In genomic region chr17:64378890-64379354, GRCh38 we compare ENCODE assay signal across 14 cellular contexts. TPM values are rescaled to one million over a fixed set of nuclear protein-coding genes. Genes with fewer than 3 reads are reported as not detected.
DNase-seq lines count a peak whose midpoint lies in the region; ATAC-seq and TF ChIP-seq lines count a peak whose summit lies in the region.
"Had no signal": no experiment of that assay in that cellular context is flagged by ENCODE, and none has a peak within 500 bp of the region (broad histone marks: within the 10 kb centered on the region; RNA-seq: fewer than 3 reads in every experiment).

No MANE protein-coding gene starts in this region.

- no peak for TF ChIP-seq CTCF in activated CD8-positive, alpha-beta T cell treated with anti-CD3 and anti-CD28 coated beads for 36 hours (IDR thresholded peaks at IDR 0.05)

- H3K27ac Mint-ChIP-seq in activated CD8-positive, alpha-beta T cell treated with anti-CD3 and anti-CD28 coated beads for 36 hours: peak overlapping the region; percentile 60
- H3K27ac Mint-ChIP-seq in activated CD8-positive, alpha-beta T cell treated with anti-CD3 and anti-CD28 coated beads, Interleukin-2, amount 10 ng/mL, durations not matched to agents 7 days and 5 days: no peak overlapping the region

- POLR2A ChIA-PET in activated CD8-positive, alpha-beta T cell treated with anti-CD3 and anti-CD28 coated beads for 36 hours (lab: Charles Lee): interaction anchor here (1.1 to 1.5 kb wide), 2 partner anchors 10 to 24 kb away, joined by 3 to 7 read pairs; no protein-coding TSS in a partner anchor
- POLR2A ChIA-PET in activated CD8-positive, alpha-beta T cell treated with anti-CD3 and anti-CD28 coated beads, Interleukin-2, amount 10 ng/mL, durations not matched to agents 7 days and 5 days (lab: Charles Lee): interaction anchor here (0.6 to 1.6 kb wide), 4 partner anchors 9 to 24 kb away, joined by 3 to 7 read pairs (median 3); no protein-coding TSS in a partner anchor

- ATAC-seq in activated CD8-positive, alpha-beta T cell treated with anti-CD3 and anti-CD28 coated beads for 36 hours: no peak
- no peak for ATAC-seq in activated CD8-positive, alpha-beta T cell treated with anti-CD3 and anti-CD28 coated beads, Interleukin-2, amount 10 ng/mL, durations not matched to agents 7 days and 5 days
- ATAC-seq in GM21528 (IDR thresholded peaks at IDR 0.05; ENCODE audit: low FRiP score, unreplicated experiment) (no peak), HG02840 (IDR thresholded peaks at IDR 0.05; ENCODE audit: low FRiP score, unreplicated experiment) (no peak)
- ATAC-seq: esophagus mucosa had no signal

- CTCF ChIA-PET in activated CD8-positive, alpha-beta T cell treated with anti-CD3 and anti-CD28 coated beads for 36 hours (lab: Charles Lee): interaction anchor here (0.8 to 6.0 kb wide), 4 partner anchors 14 to 131 kb away, joined by 3 to 29 read pairs (median 3); no protein-coding TSS in a partner anchor
- CTCF ChIA-PET in activated CD8-positive, alpha-beta T cell treated with anti-CD3 and anti-CD28 coated beads, Interleukin-2, amount 10 ng/mL, durations not matched to agents 7 days and 5 days (lab: Charles Lee): interaction anchor here (0.9 to 3.4 kb wide), 4 partner anchors 30 to 59 kb away, joined by 3 to 14 read pairs (median 5); no protein-coding TSS in a partner anchor

- no peak overlapping the region for H3K4me3 Mint-ChIP-seq in activated CD8-positive, alpha-beta T cell treated with anti-CD3 and anti-CD28 coated beads for 36 hours
- H3K4me3 Mint-ChIP-seq in activated CD8-positive, alpha-beta T cell treated with anti-CD3 and anti-CD28 coated beads, Interleukin-2, amount 10 ng/mL, durations not matched to agents 7 days and 5 days: no peak overlapping the region
- H3K4me3 Mint-ChIP-seq: naive B cell had no signal

- no peaks in the 10 kb centered on the region for H3K9me3 Mint-ChIP-seq in activated CD8-positive, alpha-beta T cell treated with anti-CD3 and anti-CD28 coated beads for 36 hours
- no peaks in the 10 kb centered on the region for H3K9me3 Mint-ChIP-seq in activated CD8-positive, alpha-beta T cell treated with anti-CD3 and anti-CD28 coated beads, Interleukin-2, amount 10 ng/mL, durations not matched to agents 7 days and 5 days (ENCODE audit: insufficient read depth)
- H3K9me3 Mint-ChIP-seq: naive B cell had no signal

- peaks cover 46% of the 10 kb centered on the region for H3K4me1 Mint-ChIP-seq in activated CD8-positive, alpha-beta T cell treated with anti-CD3 and anti-CD28 coated beads for 36 hours (ENCODE audit: low read depth)
- peaks cover 25% of the 10 kb centered on the region for H3K4me1 Mint-ChIP-seq in activated CD8-positive, alpha-beta T cell treated with anti-CD3 and anti-CD28 coated beads, Interleukin-2, amount 10 ng/mL, durations not matched to agents 7 days and 5 days (ENCODE audit: low read depth)

- DNase-seq in activated CD8-positive, alpha-beta T cell treated with anti-CD3 and anti-CD28 coated beads for 36 hours: no peak
- no peak for DNase-seq in activated CD8-positive, alpha-beta T cell treated with anti-CD3 and anti-CD28 coated beads, Interleukin-2, amount 10 ng/mL, durations not matched to agents 7 days and 5 days
- DNase-seq in NCI-H69 (lab: John Stamatoyannopoulos, UW) (peak; percentile 31), globus pallidus (ENCODE audit: low spot score) (peak; percentile 20), superior temporal gyrus (ENCODE audit: extremely low spot score) (peak; percentile 31), NCI-H226 (no peak)
- DNase-seq: activated CD4-positive, alpha-beta T cell treated with anti-CD3 and anti-CD28 coated beads for 1 hour; IMR-90; naive B cell; NCI-H1930; trophoblast cell had no signal

- intact Hi-C loops in activated CD8-positive, alpha-beta T cell treated with anti-CD3 and anti-CD28 coated beads for 36 hours (cut with micrococcal nuclease): no loop called here

- no peaks in the 10 kb centered on the region for H3K27me3 Mint-ChIP-seq in activated CD8-positive, alpha-beta T cell treated with anti-CD3 and anti-CD28 coated beads for 36 hours
- no peaks in the 10 kb centered on the region for H3K27me3 Mint-ChIP-seq in activated CD8-positive, alpha-beta T cell treated with anti-CD3 and anti-CD28 coated beads, Interleukin-2, amount 10 ng/mL, durations not matched to agents 7 days and 5 days (ENCODE audit: low read depth)
- H3K27me3 Mint-ChIP-seq: naive B cell had no signal

- H3K36me3 Mint-ChIP-seq in activated CD8-positive, alpha-beta T cell treated with anti-CD3 and anti-CD28 coated beads for 36 hours (ENCODE audit: low read depth): peaks cover 46% of the 10 kb centered on the region
- H3K36me3 Mint-ChIP-seq in activated CD8-positive, alpha-beta T cell treated with anti-CD3 and anti-CD28 coated beads, Interleukin-2, amount 10 ng/mL, durations not matched to agents 7 days and 5 days (ENCODE audit: low read depth): peaks cover 66% of the 10 kb centered on the region

RNA-seq across cellular contexts. Expression of gene PECAM1, which starts 11.7 kb away (rescaled TPM):
- total RNA-seq in activated CD8-positive, alpha-beta T cell treated with anti-CD3 and anti-CD28 coated beads for 36 hours: 10 to 100 TPM; 58.2 to 64.4 TPM
- total RNA-seq in activated CD8-positive, alpha-beta T cell treated with anti-CD3 and anti-CD28 coated beads, Interleukin-2, amount 10 ng/mL, durations not matched to agents 7 days and 5 days: 100 to 1,000 TPM; 188 to 197 TPM
- total RNA-seq: IMR-90 had no signal

Comparison
In these comparisons a context has a peak if more than half of its experiments do, and no peak if none do; other contexts are left out.
1. DNase-seq: peak in NCI-H69 (single experiment), globus pallidus (single experiment) and superior temporal gyrus (single experiment); none in activated CD8-positive, alpha-beta T cell treated with anti-CD3 and anti-CD28 coated beads for 36 hours (single experiment), activated CD8-positive, alpha-beta T cell treated with anti-CD3 and anti-CD28 coated beads, Interleukin-2, amount 10 ng/mL, durations not matched to agents 7 days and 5 days (single experiment) and NCI-H226 (single experiment).